8 cellular contexts compared by ENCODE assay signal in the genomic region with DNA sequence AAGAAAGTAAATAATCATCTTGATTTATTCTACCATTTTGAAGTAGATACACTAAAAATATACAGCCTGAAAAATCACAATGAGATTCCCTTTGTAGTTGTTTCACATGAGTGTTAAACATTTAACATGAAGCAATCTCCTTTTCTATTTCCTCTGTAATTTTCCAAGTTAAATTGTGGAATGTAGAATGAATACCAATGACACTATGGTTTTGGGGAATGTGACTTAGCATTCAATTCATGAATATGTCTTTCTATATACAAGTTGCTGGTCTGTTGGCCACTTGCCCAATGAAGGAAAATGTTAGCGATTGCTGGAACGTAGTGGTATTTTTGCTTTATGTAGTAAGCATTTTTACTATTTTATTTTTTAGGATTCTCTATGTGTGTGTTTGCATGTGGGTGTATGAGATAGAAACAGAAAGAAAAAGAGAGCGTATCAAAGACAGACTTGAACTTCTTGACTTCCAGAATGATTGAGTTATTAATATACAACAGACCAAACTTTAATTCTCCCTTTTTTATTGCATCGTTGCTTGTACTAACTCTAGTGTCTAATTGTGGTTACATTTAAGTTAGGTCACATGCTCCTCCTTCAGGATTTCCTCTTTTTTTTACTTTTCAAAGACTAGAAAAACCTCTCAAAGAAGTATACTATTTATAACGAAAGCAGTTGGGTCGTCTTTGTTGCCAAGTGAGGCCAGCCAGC. TPM values are rescaled to one million over a fixed set of nuclear protein-coding genes. Genes with fewer than 3 reads are reported as not detected.
DNase-seq lines count a peak whose midpoint lies in the region; ATAC-seq and TF ChIP-seq lines count a peak whose summit lies in the region.

No MANE protein-coding gene starts in this region.

- H3K4me3 ChIP-seq in SJSA1, result peak overlapping the region; percentile 18

- no peaks in the 10 kb centered on the region for H3K36me3 ChIP-seq in SJSA1

- no peaks in the 10 kb centered on the region for H3K9me3 ChIP-seq in SJSA1 (replicated peaks)

- peaks cover 38% of the 10 kb centered on the region for H3K36me3 Mint-ChIP-seq in type B pancreatic cell

- H3K27ac Mint-ChIP-seq in type B pancreatic cell, result peak overlapping the region; percentile 1

- peaks cover 24% of the 10 kb centered on the region for H3K4me1 Mint-ChIP-seq in type B pancreatic cell (ENCODE audit: unreplicated experiment)

- H3K27me3 ChIP-seq in SJSA1 (replicated peaks), result no peaks in the 10 kb centered on the region

- H3K27ac ChIP-seq in SJSA1, result peak overlapping the region; percentile 82

- no peak for TF ChIP-seq CTCF in type B pancreatic cell (conservative IDR thresholded peaks at IDR 0.05)

- DNase-seq in GM03348 (ENCODE audit: low spot score) (peak; percentile 55), SJSA1 (ENCODE audit: low read depth in 1 of 2, low spot score in 2 of 2) (peak; percentile 83 to 94), fibroblast of peridontal ligament (ENCODE audit: extremely low read depth) (peak; percentile 95), type B pancreatic cell (ENCODE audit: extremely low spot score, unreplicated experiment) (no peak), retina (no peak), activated gamma-delta T cell treated with Interleukin-2 at 50 U/mL for 16 hours (no peak), head of caudate nucleus (no peak)

- H3K9me3 Mint-ChIP-seq in type B pancreatic cell, result no peaks in the 10 kb centered on the region

- H3K4me3 Mint-ChIP-seq in type B pancreatic cell, result no peak overlapping the region

- intact Hi-C loops in head of caudate nucleus (cut with DNase I), result no loop called here

- peak; percentile 24 for ATAC-seq in HG02588 (IDR thresholded peaks at IDR 0.05; ENCODE audit: unreplicated experiment)

- H3K27me3 Mint-ChIP-seq in type B pancreatic cell, result peaks cover 33% of the 10 kb centered on the region

- H3K4me1 ChIP-seq in SJSA1 (replicated peaks), result peaks cover 58% of the 10 kb centered on the region

RNA-seq across cellular contexts. Expression of a gene that starts 5.9 kb away (rescaled TPM):
- 3.4 and 7.4 TPM in 2 replicates for total RNA-seq in SJSA1 (2014; rRNA removed; shearing (Covaris generic))
- 18.4 and 207 TPM in 2 replicates for total RNA-seq in type B pancreatic cell (ENCODE audit: low replicate concordance)

Comparison
In these comparisons a context has a peak if more than half of its experiments do, and no peak if none do; other contexts are left out.
1. DNase-seq: peak in GM03348 (single experiment), SJSA1 (2 of 2) and fibroblast of peridontal ligament (single experiment); none in type B pancreatic cell (single experiment), retina (single experiment), activated gamma-delta T cell treated with Interleukin-2 at 50 U/mL for 16 hours (single experiment) and head of caudate nucleus (0 of 42).